ENCODE assay signal across 1 cellular context in genomic region chr9:110256392-110257096, GRCh38.
A peak's percentile ranks its signal among the peaks of the same experiment; 100 is the strongest.
TF ChIP-seq lines count a peak whose summit lies in the region.

TSS of gene TXN (minus strand) at chr9:110256507. CDS start at chr9:110256435, 72 bp downstream.

TF ChIP-seq in HepG2, 621 proteins besides CTCF, POLR2A, EP300 and RAD21 (continued from another document and continues in another):
- peak; percentile 83 for TF ChIP-seq ZNF18 (CRISPR knock-in tag; IDR thresholded peaks at IDR 0.05; ENCODE audit: insufficient replicate concordance)
- TF ChIP-seq, protein P1, sequence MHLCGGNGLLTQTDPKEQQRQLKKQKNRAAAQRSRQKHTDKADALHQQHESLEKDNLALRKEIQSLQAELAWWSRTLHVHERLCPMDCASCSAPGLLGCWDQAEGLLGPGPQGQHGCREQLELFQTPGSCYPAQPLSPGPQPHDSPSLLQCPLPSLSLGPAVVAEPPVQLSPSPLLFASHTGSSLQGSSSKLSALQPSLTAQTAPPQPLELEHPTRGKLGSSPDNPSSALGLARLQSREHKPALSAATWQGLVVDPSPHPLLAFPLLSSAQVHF (CRISPR knock-in tag; IDR thresholded peaks at IDR 0.05): peak; percentile 58; the same call in 1 of the 2 replicates
- peak; percentile 1; the same call in 1 of the 2 replicates for TF ChIP-seq ZNF709 (CRISPR knock-in tag; IDR thresholded peaks at IDR 0.05)
- no peak for TF ChIP-seq PLSCR1 (CRISPR knock-in tag; IDR thresholded peaks at IDR 0.05; ENCODE audit: borderline replicate concordance)
- no peak; the same call in 1 of the 2 replicates for TF ChIP-seq ISX (CRISPR knock-in tag; conservative IDR thresholded peaks at IDR 0.05)
- peak; percentile 92 for TF ChIP-seq PATZ1 (CRISPR knock-in tag; IDR thresholded peaks at IDR 0.05)
- 0 out of 2 replicates have a peak, but pooled peaks have one; percentile 19 for TF ChIP-seq ZSCAN21 (CRISPR knock-in tag; IDR thresholded peaks at IDR 0.05; ENCODE audit: borderline replicate concordance)
- 0 out of 2 replicates have a peak, but pooled peaks have one; percentile 11 for TF ChIP-seq ZNF616 (CRISPR knock-in tag; IDR thresholded peaks at IDR 0.05; ENCODE audit: low read depth)
- TF ChIP-seq ZNF451 (CRISPR knock-in tag; IDR thresholded peaks at IDR 0.05): 0 out of 2 replicates have a peak, but pooled peaks have one; percentile 17
- TF ChIP-seq GATAD1 (CRISPR knock-in tag; IDR thresholded peaks at IDR 0.05): 0 out of 2 replicates have a peak, but pooled peaks have one; percentile 47
- no peak for TF ChIP-seq HNF4G (IDR thresholded peaks at IDR 0.05; ENCODE audit: borderline replicate concordance, low read depth, low read length)
- TF ChIP-seq HNF4G (CRISPR knock-in tag; IDR thresholded peaks at IDR 0.05; ENCODE audit: borderline replicate concordance, low read depth): 0 out of 2 replicates have a peak, but pooled peaks have one; percentile 42
- TF ChIP-seq NFE2L1 (CRISPR knock-in tag; IDR thresholded peaks at IDR 0.05; ENCODE audit: borderline replicate concordance): peak; percentile 97
- TF ChIP-seq RFXAP (CRISPR knock-in tag; IDR thresholded peaks at IDR 0.05; ENCODE audit: borderline replicate concordance): 0 out of 2 replicates have a peak, but pooled peaks have one; percentile 39
- TF ChIP-seq FIP1L1 (IDR thresholded peaks at IDR 0.05; ENCODE audit: borderline replicate concordance, insufficient read depth, low read depth, low read length): 0 out of 2 replicates have a peak, but pooled peaks have one; percentile 21
- peak; percentile 27 for TF ChIP-seq SKI (IDR thresholded peaks at IDR 0.05; ENCODE audit: partially characterized antibody)
- peak; percentile 62; the same call in 1 of the 2 replicates for TF ChIP-seq NCOA1 (CRISPR knock-in tag; IDR thresholded peaks at IDR 0.05)
- TF ChIP-seq DMAP1 (CRISPR knock-in tag; IDR thresholded peaks at IDR 0.05): peak; percentile 73; the same call in 1 of the 2 replicates
- TF ChIP-seq TFE3 (CRISPR knock-in tag; IDR thresholded peaks at IDR 0.05): peak; percentile 64; the same call in 1 of the 2 replicates
- 0 out of 2 replicates have a peak, but pooled peaks have one; percentile 2 for TF ChIP-seq PHF20 (CRISPR knock-in tag; IDR thresholded peaks at IDR 0.05)
- peak; percentile 20; the same call in 1 of the 2 replicates for TF ChIP-seq ZNF557 (CRISPR knock-in tag; IDR thresholded peaks at IDR 0.05)
- TF ChIP-seq PHF8 (CRISPR knock-in tag; IDR thresholded peaks at IDR 0.05): peak; percentile 63
- TF ChIP-seq ZNF343 (CRISPR knock-in tag; IDR thresholded peaks at IDR 0.05): 0 out of 2 replicates have a peak, but pooled peaks have one; percentile 12
- TF ChIP-seq ZNF550 (CRISPR knock-in tag; IDR thresholded peaks at IDR 0.05; ENCODE audit: borderline replicate concordance): no peak
- peak; percentile 97 for TF ChIP-seq NFE2 (CRISPR knock-in tag; IDR thresholded peaks at IDR 0.05)
- peak; percentile 65; the same call in 1 of the 2 replicates for TF ChIP-seq KMT2B (CRISPR knock-in tag; IDR thresholded peaks at IDR 0.05)
- no peak for TF ChIP-seq CHCHD3 (CRISPR knock-in tag; IDR thresholded peaks at IDR 0.05)
- no peak for TF ChIP-seq ZFP36L1 (CRISPR knock-in tag; IDR thresholded peaks at IDR 0.05)
- TF ChIP-seq SOX13 (IDR thresholded peaks at IDR 0.05): peak; percentile 27; the same call in 1 of the 2 replicates
- 0 out of 4 replicates have a peak, but pooled peaks of 1 of the 2 experiments have one; percentile 26 for TF ChIP-seq SOX13 (CRISPR knock-in tag; conservative IDR thresholded peaks at IDR 0.05 in 1 of 2, IDR thresholded peaks at IDR 0.05 in 1 of 2)
- peak; percentile 15; the same call in 1 of the 2 replicates for TF ChIP-seq PRDM15 (CRISPR knock-in tag; IDR thresholded peaks at IDR 0.05)
- peak; percentile 53; the same call in 1 of the 2 replicates for TF ChIP-seq NFAT5 (CRISPR knock-in tag; IDR thresholded peaks at IDR 0.05)
- TF ChIP-seq EEA1 (CRISPR knock-in tag; IDR thresholded peaks at IDR 0.05; ENCODE audit: borderline replicate concordance): no peak
- peak; percentile 76; the same call in 1 of the 2 replicates for TF ChIP-seq ZNF329 (CRISPR knock-in tag; IDR thresholded peaks at IDR 0.05; ENCODE audit: low read depth)
- TF ChIP-seq ZNF274 (CRISPR knock-in tag; IDR thresholded peaks at IDR 0.05): no peak
- TF ChIP-seq SETDB1 (CRISPR knock-in tag; IDR thresholded peaks at IDR 0.05; ENCODE audit: borderline replicate concordance): no peak
- TF ChIP-seq ZFP90 (CRISPR knock-in tag; IDR thresholded peaks at IDR 0.05; ENCODE audit: borderline replicate concordance): peak; percentile 66; the same call in 1 of the 2 replicates
- TF ChIP-seq ZNF563 (CRISPR knock-in tag; IDR thresholded peaks at IDR 0.05): peak; percentile 26; the same call in 1 of the 2 replicates
- peak; percentile 18; the same call in 1 of the 2 replicates for TF ChIP-seq FOSL2 (CRISPR knock-in tag; IDR thresholded peaks at IDR 0.05)
- TF ChIP-seq, protein P2, sequence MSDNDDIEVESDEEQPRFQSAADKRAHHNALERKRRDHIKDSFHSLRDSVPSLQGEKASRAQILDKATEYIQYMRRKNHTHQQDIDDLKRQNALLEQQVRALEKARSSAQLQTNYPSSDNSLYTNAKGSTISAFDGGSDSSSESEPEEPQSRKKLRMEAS (IDR thresholded peaks at IDR 0.05): peak; percentile 72
- 0 out of 2 replicates have a peak, but pooled peaks have one; percentile 26 for TF ChIP-seq ZNF558 (CRISPR knock-in tag; IDR thresholded peaks at IDR 0.05; ENCODE audit: borderline replicate concordance)
- TF ChIP-seq HINFP (CRISPR knock-in tag; IDR thresholded peaks at IDR 0.05; ENCODE audit: low read depth): 0 out of 2 replicates have a peak, but pooled peaks have one; percentile 30
- TF ChIP-seq ZNF839 (CRISPR knock-in tag; IDR thresholded peaks at IDR 0.05; ENCODE audit: borderline replicate concordance): peak; percentile 23; the same call in 1 of the 2 replicates
- TF ChIP-seq SMARCE1 (IDR thresholded peaks at IDR 0.05; ENCODE audit: borderline replicate concordance): no peak
- TF ChIP-seq HMG20B (CRISPR knock-in tag; conservative IDR thresholded peaks at IDR 0.05): no peak
